ENCODE assay signal across 8 cellular contexts in genomic region chr19:43799502-43800142, GRCh38. TPM values are rescaled to one million over a fixed set of nuclear protein-coding genes. Genes with fewer than 3 reads are reported as not detected.
A peak's percentile ranks its signal among the peaks of the same experiment; 100 is the strongest.
DNase-seq lines count a peak whose midpoint lies in the region; ATAC-seq and TF ChIP-seq lines count a peak whose summit lies in the region.
"Had no signal": no experiment of that assay in that cellular context is flagged by ENCODE, and none has a peak within 500 bp of the region (broad histone marks: within the 10 kb centered on the region; RNA-seq: fewer than 3 reads in every experiment).

No MANE protein-coding gene starts in this region.

- H3K27ac Mint-ChIP-seq in endothelial cell (ENCODE audit: unreplicated experiment): peak overlapping the region; percentile 80

- TF ChIP-seq CTCF in endothelial cell (IDR thresholded peaks at IDR 0.05; ENCODE audit: unreplicated experiment): no peak
- TF ChIP-seq CTCF in omental fat pad (IDR thresholded peaks at IDR 0.05): no peak

- H3K4me3 Mint-ChIP-seq in endothelial cell (ENCODE audit: unreplicated experiment): no peak overlapping the region

- DNase-seq in H7: peak; percentile 22
- DNase-seq in RKO (ENCODE audit: low spot score): peak; percentile 22
- no peak for DNase-seq in endothelial cell (ENCODE audit: low spot score)
- no peak for DNase-seq in omental fat pad (ENCODE audit: low spot score)
- DNase-seq in activated naive CD4-positive, alpha-beta T cell treated with Interleukin-2 at 50 U/mL for 16 hours: no peak
- DNase-seq: effector CD4-positive, alpha-beta T cell had no signal

- no peaks in the 10 kb centered on the region for H3K9me3 Mint-ChIP-seq in endothelial cell (ENCODE audit: unreplicated experiment)

- peaks cover 35% of the 10 kb centered on the region for H3K27me3 ChIP-seq in H7 (ENCODE audit: control insufficient read depth, insufficient read depth, low read length)

- peaks cover 24% of the 10 kb centered on the region for H3K27me3 Mint-ChIP-seq in endothelial cell (ENCODE audit: unreplicated experiment)

- ATAC-seq in omental fat pad (ENCODE audit: low FRiP score) (peak; percentile 41), HG02938 (IDR thresholded peaks at IDR 0.05; ENCODE audit: unreplicated experiment) (no peak), GM18861 (IDR thresholded peaks at IDR 0.05; ENCODE audit: unreplicated experiment) (no peak)

- H3K36me3 Mint-ChIP-seq in endothelial cell (ENCODE audit: low read depth, unreplicated experiment): no peaks in the 10 kb centered on the region

- H3K36me3 ChIP-seq in H7 (replicated peaks; ENCODE audit: control insufficient read depth, insufficient read depth, low read length): no peaks in the 10 kb centered on the region

- no peaks in the 10 kb centered on the region for H3K4me1 Mint-ChIP-seq in endothelial cell (ENCODE audit: unreplicated experiment)

- peak overlapping the region; percentile 61; the same call in 1 of the 2 replicates for H3K4me3 ChIP-seq in H7 (ENCODE audit: insufficient read depth, low read depth, low read length)

RNA-seq across cellular contexts. Expression of gene LYPD5, which starts 2.6 kb away (rescaled TPM):
- 0.21 and 1.8 TPM in 2 replicates for total RNA-seq in H7 (2014; rRNA removed; shearing (Covaris generic))
- not detected for total RNA-seq in endothelial cell (ENCODE audit: unreplicated experiment)
- total RNA-seq in omental fat pad: 10 to 100 TPM in 1 of 4 donors, 1 to 10 TPM in 2, under 1 TPM in 1; 0.95 to 15.0 (median 2.4) TPM

RNA-seq across cellular contexts. Expression of gene KCNN4, which starts 18.8 kb away (rescaled TPM):
- total RNA-seq in H7 (2014; rRNA removed; shearing (Covaris generic)): 0.62 and 1.1 TPM in 2 replicates
- total RNA-seq in endothelial cell (ENCODE audit: unreplicated experiment) (0.28 TPM), omental fat pad (10 to 100 TPM in 1 of 4 donors, 1 to 10 TPM in 2, under 1 TPM in 1; 0.74 to 19.1 (median 2.6) TPM)

RNA-seq across cellular contexts. Expression of gene ZNF283, which starts 27.5 kb away (rescaled TPM):
- total RNA-seq in H7 (2014; rRNA removed; shearing (Covaris generic)): 0.55 and 2.0 TPM in 2 replicates
- 9.3 TPM for total RNA-seq in endothelial cell (ENCODE audit: unreplicated experiment)
- 10 to 100 TPM in 1 of 4 donors, 1 to 10 TPM in 3; 4.8 to 20.5 (median 7.3) TPM for total RNA-seq in omental fat pad

RNA-seq across cellular contexts. Expression of gene SMG9, which starts 44.9 kb away (rescaled TPM):
- total RNA-seq in H7 (2014; rRNA removed; shearing (Covaris generic)): 23.4 and 33.6 TPM in 2 replicates
- total RNA-seq in endothelial cell (ENCODE audit: unreplicated experiment) (38.8 TPM), omental fat pad (10 to 100 TPM; 13.7 to 22.8 (median 15.5) TPM)

Comparison
In these comparisons a context has a peak if more than half of its experiments do, and no peak if none do; other contexts are left out.
1. DNase-seq: peak in H7 (single experiment) and RKO (single experiment); none in endothelial cell (single experiment), omental fat pad (single experiment) and activated naive CD4-positive, alpha-beta T cell treated with Interleukin-2 at 50 U/mL for 16 hours (single experiment).